ENCODE assay signal across 1 cellular context in the genomic region with DNA sequence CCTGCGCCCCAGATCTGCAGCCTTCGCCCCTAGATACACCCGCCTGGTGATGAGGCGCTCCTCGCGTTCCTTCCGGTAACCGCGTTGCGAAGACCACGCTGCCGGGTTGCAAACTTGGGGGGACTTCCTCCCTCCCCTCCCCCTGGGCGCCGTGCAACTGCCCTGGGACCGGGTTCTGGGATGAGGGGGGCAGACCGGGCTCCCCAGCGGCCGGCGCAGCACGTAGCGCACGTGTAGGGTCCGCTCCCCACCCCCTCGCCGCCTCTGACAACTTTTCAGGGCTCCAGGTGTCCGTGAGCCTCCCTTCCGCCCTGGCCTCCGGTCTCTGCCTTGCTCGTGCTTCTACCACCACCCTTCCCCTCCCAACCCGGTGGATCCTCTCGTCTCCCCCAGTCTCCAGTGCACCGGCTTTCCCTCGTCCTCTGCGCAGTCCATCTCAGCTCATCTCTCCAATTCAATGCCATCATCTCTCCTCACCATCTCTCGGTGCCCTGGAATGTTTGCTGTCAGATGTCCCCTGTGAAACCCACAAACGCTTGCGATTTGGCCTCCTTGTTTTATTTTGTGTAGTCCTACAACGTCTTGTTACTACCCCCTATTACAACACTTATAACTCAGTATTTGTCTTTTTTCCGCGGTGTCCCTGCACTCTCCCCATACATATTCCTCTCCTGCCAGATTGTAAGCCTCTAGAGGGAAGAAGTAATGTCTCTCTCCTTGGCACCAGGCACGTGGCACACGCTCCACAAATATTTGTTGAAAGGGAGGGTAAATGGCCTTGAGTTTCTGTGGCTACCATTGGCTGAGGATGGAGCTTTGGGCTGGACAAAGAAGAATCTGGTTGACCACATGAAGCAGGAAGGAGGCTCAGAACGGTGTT.
TF ChIP-seq lines count a peak whose summit lies in the region.

No MANE protein-coding gene starts in this region.

TF ChIP-seq in GM12878, 131 proteins besides CTCF, POLR2A, EP300 and RAD21 (continued from another document and continues in another):
- TF ChIP-seq, protein P1, sequence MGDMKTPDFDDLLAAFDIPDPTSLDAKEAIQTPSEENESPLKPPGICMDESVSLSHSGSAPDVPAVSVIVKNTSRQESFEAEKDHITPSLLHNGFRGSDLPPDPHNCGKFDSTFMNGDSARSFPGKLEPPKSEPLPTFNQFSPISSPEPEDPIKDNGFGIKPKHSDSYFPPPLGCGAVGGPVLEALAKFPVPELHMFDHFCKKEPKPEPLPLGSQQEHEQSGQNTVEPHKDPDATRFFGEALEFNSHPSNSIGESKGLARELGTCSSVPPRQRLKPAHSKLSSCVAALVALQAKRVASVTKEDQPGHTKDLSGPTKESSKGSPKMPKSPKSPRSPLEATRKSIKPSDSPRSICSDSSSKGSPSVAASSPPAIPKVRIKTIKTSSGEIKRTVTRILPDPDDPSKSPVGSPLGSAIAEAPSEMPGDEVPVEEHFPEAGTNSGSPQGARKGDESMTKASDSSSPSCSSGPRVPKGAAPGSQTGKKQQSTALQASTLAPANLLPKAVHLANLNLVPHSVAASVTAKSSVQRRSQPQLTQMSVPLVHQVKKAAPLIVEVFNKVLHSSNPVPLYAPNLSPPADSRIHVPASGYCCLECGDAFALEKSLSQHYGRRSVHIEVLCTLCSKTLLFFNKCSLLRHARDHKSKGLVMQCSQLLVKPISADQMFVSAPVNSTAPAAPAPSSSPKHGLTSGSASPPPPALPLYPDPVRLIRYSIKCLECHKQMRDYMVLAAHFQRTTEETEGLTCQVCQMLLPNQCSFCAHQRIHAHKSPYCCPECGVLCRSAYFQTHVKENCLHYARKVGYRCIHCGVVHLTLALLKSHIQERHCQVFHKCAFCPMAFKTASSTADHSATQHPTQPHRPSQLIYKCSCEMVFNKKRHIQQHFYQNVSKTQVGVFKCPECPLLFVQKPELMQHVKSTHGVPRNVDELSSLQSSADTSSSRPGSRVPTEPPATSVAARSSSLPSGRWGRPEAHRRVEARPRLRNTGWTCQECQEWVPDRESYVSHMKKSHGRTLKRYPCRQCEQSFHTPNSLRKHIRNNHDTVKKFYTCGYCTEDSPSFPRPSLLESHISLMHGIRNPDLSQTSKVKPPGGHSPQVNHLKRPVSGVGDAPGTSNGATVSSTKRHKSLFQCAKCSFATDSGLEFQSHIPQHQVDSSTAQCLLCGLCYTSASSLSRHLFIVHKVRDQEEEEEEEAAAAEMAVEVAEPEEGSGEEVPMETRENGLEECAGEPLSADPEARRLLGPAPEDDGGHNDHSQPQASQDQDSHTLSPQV (IDR thresholded peaks at IDR 0.05), result no peak
- no peak for TF ChIP-seq CREM (IDR thresholded peaks at IDR 0.05; ENCODE audit: low read depth)
- TF ChIP-seq SKIL (IDR thresholded peaks at IDR 0.05; ENCODE audit: low read depth, poor library complexity, severe bottlenecking), result no peak
- TF ChIP-seq, protein P2, sequence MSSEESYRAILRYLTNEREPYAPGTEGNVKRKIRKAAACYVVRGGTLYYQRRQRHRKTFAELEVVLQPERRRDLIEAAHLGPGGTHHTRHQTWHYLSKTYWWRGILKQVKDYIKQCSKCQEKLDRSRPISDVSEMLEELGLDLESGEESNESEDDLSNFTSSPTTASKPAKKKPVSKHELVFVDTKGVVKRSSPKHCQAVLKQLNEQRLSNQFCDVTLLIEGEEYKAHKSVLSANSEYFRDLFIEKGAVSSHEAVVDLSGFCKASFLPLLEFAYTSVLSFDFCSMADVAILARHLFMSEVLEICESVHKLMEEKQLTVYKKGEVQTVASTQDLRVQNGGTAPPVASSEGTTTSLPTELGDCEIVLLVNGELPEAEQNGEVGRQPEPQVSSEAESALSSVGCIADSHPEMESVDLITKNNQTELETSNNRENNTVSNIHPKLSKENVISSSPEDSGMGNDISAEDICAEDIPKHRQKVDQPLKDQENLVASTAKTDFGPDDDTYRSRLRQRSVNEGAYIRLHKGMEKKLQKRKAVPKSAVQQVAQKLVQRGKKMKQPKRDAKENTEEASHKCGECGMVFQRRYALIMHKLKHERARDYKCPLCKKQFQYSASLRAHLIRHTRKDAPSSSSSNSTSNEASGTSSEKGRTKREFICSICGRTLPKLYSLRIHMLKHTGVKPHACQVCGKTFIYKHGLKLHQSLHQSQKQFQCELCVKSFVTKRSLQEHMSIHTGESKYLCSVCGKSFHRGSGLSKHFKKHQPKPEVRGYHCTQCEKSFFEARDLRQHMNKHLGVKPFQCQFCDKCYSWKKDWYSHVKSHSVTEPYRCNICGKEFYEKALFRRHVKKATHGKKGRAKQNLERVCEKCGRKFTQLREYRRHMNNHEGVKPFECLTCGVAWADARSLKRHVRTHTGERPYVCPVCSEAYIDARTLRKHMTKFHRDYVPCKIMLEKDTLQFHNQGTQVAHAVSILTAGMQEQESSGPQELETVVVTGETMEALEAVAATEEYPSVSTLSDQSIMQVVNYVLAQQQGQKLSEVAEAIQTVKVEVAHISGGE (CRISPR knock-in tag; IDR thresholded peaks at IDR 0.05), result no peak
- no peak for TF ChIP-seq POLR2AphosphoS5 (IDR thresholded peaks at IDR 0.05; ENCODE audit: low read length)
- peak; percentile 88 to 93; a peak in 3 of 4 replicates for TF ChIP-seq BHLHE40 (IDR thresholded peaks at IDR 0.05; ENCODE audit: borderline replicate concordance in 1 of 2, low read depth in 2 of 2, low read length in 1 of 2)
- no peak for TF ChIP-seq HDGF (IDR thresholded peaks at IDR 0.05)
- no peak for TF ChIP-seq POU2F2 (IDR thresholded peaks at IDR 0.05; ENCODE audit: borderline replicate concordance, low read depth, low read length)
- no peak for TF ChIP-seq ZNF217 (IDR thresholded peaks at IDR 0.05)
- no peak for TF ChIP-seq USF1 (IDR thresholded peaks at IDR 0.05; ENCODE audit: borderline replicate concordance, extremely low read length, insufficient read depth, low read depth, low read length)
- TF ChIP-seq CBX3 (IDR thresholded peaks at IDR 0.05; ENCODE audit: borderline replicate concordance, low read depth), result no peak
- no peak for TF ChIP-seq IRF4 (IDR thresholded peaks at IDR 0.05; ENCODE audit: low read depth, low read length)
- TF ChIP-seq JUND (IDR thresholded peaks at IDR 0.05; ENCODE audit: low read depth, low read length), result no peak
- TF ChIP-seq, protein P3, sequence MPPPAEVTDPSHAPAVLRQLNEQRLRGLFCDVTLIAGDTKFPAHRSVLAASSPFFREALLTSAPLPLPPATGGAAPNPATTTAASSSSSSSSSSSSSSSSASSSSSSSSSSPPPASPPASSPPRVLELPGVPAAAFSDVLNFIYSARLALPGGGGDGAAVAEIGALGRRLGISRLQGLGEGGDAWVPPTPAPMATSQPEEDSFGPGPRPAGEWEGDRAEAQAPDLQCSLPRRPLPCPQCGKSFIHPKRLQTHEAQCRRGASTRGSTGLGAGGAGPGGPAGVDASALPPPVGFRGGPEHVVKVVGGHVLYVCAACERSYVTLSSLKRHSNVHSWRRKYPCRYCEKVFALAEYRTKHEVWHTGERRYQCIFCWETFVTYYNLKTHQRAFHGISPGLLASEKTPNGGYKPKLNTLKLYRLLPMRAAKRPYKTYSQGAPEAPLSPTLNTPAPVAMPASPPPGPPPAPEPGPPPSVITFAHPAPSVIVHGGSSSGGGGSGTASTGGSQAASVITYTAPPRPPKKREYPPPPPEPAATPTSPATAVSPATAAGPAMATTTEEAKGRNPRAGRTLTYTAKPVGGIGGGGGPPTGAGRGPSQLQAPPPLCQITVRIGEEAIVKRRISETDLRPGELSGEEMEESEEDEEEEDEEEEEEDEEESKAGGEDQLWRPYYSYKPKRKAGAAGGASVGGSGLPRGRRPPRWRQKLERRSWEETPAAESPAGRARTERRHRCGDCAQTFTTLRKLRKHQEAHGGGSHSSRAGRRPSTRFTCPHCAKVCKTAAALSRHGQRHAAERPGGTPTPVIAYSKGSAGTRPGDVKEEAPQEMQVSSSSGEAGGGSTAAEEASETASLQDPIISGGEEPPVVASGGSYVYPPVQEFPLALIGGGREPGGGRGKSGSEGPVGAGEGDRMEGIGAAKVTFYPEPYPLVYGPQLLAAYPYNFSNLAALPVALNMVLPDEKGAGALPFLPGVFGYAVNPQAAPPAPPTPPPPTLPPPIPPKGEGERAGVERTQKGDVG (CRISPR knock-in tag; IDR thresholded peaks at IDR 0.05), result no peak
- TF ChIP-seq, protein P4, sequence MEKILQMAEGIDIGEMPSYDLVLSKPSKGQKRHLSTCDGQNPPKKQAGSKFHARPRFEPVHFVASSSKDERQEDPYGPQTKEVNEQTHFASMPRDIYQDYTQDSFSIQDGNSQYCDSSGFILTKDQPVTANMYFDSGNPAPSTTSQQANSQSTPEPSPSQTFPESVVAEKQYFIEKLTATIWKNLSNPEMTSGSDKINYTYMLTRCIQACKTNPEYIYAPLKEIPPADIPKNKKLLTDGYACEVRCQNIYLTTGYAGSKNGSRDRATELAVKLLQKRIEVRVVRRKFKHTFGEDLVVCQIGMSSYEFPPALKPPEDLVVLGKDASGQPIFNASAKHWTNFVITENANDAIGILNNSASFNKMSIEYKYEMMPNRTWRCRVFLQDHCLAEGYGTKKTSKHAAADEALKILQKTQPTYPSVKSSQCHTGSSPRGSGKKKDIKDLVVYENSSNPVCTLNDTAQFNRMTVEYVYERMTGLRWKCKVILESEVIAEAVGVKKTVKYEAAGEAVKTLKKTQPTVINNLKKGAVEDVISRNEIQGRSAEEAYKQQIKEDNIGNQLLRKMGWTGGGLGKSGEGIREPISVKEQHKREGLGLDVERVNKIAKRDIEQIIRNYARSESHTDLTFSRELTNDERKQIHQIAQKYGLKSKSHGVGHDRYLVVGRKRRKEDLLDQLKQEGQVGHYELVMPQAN (conservative IDR thresholded peaks at IDR 0.05), result peak; percentile 4; the same call in 1 of the 2 replicates
- TF ChIP-seq, protein P5, sequence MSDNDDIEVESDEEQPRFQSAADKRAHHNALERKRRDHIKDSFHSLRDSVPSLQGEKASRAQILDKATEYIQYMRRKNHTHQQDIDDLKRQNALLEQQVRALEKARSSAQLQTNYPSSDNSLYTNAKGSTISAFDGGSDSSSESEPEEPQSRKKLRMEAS (IDR thresholded peaks at IDR 0.05; ENCODE audit: low read depth, low read length), result peak; percentile 65; the same call in 1 of the 2 replicates
- TF ChIP-seq ATF3 (IDR thresholded peaks at IDR 0.05; ENCODE audit: borderline replicate concordance, extremely low read depth, low read depth, low read length), result no peak
- TF ChIP-seq NRF1 (conservative IDR thresholded peaks at IDR 0.05; ENCODE audit: low read depth, low read length), result no peak
- no peak for TF ChIP-seq STAT1 (conservative IDR thresholded peaks at IDR 0.05)
- TF ChIP-seq, protein P6, sequence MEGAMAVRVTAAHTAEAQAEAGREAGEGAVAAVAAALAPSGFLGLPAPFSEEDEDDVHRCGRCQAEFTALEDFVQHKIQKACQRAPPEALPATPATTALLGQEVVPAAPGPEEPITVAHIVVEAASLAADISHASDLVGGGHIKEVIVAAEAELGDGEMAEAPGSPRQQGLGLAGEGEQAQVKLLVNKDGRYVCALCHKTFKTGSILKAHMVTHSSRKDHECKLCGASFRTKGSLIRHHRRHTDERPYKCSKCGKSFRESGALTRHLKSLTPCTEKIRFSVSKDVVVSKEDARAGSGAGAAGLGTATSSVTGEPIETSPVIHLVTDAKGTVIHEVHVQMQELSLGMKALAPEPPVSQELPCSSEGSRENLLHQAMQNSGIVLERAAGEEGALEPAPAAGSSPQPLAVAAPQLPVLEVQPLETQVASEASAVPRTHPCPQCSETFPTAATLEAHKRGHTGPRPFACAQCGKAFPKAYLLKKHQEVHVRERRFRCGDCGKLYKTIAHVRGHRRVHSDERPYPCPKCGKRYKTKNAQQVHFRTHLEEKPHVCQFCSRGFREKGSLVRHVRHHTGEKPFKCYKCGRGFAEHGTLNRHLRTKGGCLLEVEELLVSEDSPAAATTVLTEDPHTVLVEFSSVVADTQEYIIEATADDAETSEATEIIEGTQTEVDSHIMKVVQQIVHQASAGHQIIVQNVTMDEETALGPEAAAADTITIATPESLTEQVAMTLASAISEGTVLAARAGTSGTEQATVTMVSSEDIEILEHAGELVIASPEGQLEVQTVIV (IDR thresholded peaks at IDR 0.05; ENCODE audit: borderline replicate concordance, partially characterized antibody), result no peak
- TF ChIP-seq EGR1 (IDR thresholded peaks at IDR 0.05; ENCODE audit: borderline replicate concordance in 1 of 2, low read depth in 2 of 2, low read length in 2 of 2), result no peak
